1 cellular context compared by ENCODE assay signal in genomic region chr1:194830387-194830786, GRCh38.
TF ChIP-seq lines count a peak whose summit lies in the region.

No MANE protein-coding gene starts in this region.

TF ChIP-seq in GM12878, 131 proteins besides CTCF, POLR2A, EP300 and RAD21 (continued from another document and continues in another):
- TF ChIP-seq HSF1 (IDR thresholded peaks at IDR 0.05; ENCODE audit: low read depth, low read length) (no peak), CBX5 (IDR thresholded peaks at IDR 0.05; ENCODE audit: low read depth) (peak; percentile 62; the same call in 1 of the 2 replicates), CREM (IDR thresholded peaks at IDR 0.05; ENCODE audit: low read depth) (peak; percentile 49; the same call in 1 of the 2 replicates), ZBTB40 (IDR thresholded peaks at IDR 0.05; ENCODE audit: borderline replicate concordance) (no peak), CUX1 (IDR thresholded peaks at IDR 0.05; ENCODE audit: insufficient replicate concordance, low read depth, low read length) (no peak), NFXL1 (IDR thresholded peaks at IDR 0.05; ENCODE audit: borderline replicate concordance) (no peak), KLF5 (IDR thresholded peaks at IDR 0.05; ENCODE audit: partially characterized antibody) (no peak), SP1 (IDR thresholded peaks at IDR 0.05; ENCODE audit: low read depth, low read length) (no peak), ELK1 (IDR thresholded peaks at IDR 0.05; ENCODE audit: low read depth, low read length) (no peak), PRDM15 (CRISPR knock-in tag; IDR thresholded peaks at IDR 0.05) (no peak), NFIC (IDR thresholded peaks at IDR 0.05; ENCODE audit: low read depth, low read length) (peak; percentile 90), ATF2 (IDR thresholded peaks at IDR 0.05; ENCODE audit: low read length) (peak; percentile 52), ZNF274 (IDR thresholded peaks at IDR 0.05; ENCODE audit: insufficient read depth, insufficient read length) (no peak), ZNF217 (IDR thresholded peaks at IDR 0.05) (peak; percentile 41; the same call in 1 of the 2 replicates), MTA2 (IDR thresholded peaks at IDR 0.05; ENCODE audit: low read depth) (peak; percentile 47; the same call in 1 of the 2 replicates), ZSCAN29 (IDR thresholded peaks at IDR 0.05) (no peak), ATF7 (IDR thresholded peaks at IDR 0.05; ENCODE audit: low read depth) (no peak), BHLHE40 (IDR thresholded peaks at IDR 0.05; ENCODE audit: borderline replicate concordance in 1 of 2, low read depth in 2 of 2, low read length in 1 of 2) (peak; percentile 75), BCLAF1 (IDR thresholded peaks at IDR 0.05) (no peak), EED (IDR thresholded peaks at IDR 0.05; ENCODE audit: low read depth) (no peak), FOXK2 (IDR thresholded peaks at IDR 0.05) (no peak), SIX5 (IDR thresholded peaks at IDR 0.05; ENCODE audit: low read depth, low read length, severe bottlenecking) (no peak), FOXM1 (IDR thresholded peaks at IDR 0.05; ENCODE audit: low read depth, low read length) (peak; percentile 80), MEF2B (IDR thresholded peaks at IDR 0.05; ENCODE audit: partially characterized antibody, poor library complexity, severe bottlenecking) (peak; percentile 89), PML (IDR thresholded peaks at IDR 0.05; ENCODE audit: low read length) (0 out of 2 replicates have a peak, but pooled peaks have one; percentile 53), TCF3 (IDR thresholded peaks at IDR 0.05; ENCODE audit: borderline replicate concordance, insufficient read depth, low read depth, low read length) (no peak), TCF12 (IDR thresholded peaks at IDR 0.05; ENCODE audit: low read depth, low read length) (no peak), SIN3A (IDR thresholded peaks at IDR 0.05; ENCODE audit: low read depth, low read length) (no peak), ZNF687 (IDR thresholded peaks at IDR 0.05) (no peak), JUNB (IDR thresholded peaks at IDR 0.05) (no peak), CEBPB (IDR thresholded peaks at IDR 0.05; ENCODE audit: borderline replicate concordance in 1 of 2, low read depth in 2 of 2, low read length in 2 of 2) (peak in 1 of 2 experiments; percentile 80; a peak in 1 of 4 replicates)
